13 cellular contexts compared by ENCODE assay signal in the genomic region with DNA sequence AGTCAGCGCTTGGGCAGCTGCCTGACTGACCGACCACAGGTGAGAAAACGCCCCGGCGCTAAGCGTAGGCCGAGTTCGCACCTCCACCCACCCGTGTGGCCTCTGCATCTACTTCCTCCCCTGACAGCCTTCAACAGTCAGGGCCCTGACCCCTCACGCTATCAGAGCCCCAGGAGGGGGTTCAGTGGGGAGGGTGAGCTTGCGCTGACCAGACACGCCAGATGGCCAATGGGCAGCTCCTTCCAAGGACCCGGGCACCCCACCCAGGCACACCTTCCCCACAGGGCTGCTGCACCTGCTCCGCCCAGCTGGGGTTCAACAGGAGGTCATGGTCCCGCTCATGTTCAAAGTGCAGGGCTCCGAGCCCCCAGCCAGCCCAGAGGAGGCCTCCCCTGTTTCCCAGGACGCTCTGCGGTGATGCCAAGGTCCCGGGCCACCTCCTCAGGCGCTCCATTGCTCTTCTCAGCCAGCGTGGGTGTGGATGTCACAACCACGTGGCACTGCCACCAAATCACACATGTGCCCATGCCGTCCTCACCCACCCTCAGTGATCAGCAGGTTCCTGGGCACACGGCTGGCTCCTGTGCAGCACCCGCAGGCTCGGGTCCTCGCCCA. TPM values are rescaled to one million over a fixed set of nuclear protein-coding genes. Genes with fewer than 3 reads are reported as not detected.
DNase-seq lines count a peak whose midpoint lies in the region; ATAC-seq and TF ChIP-seq lines count a peak whose summit lies in the region.
"Had no signal": no experiment of that assay in that cellular context is flagged by ENCODE, and none has a peak within 500 bp of the region (broad histone marks: within the 10 kb centered on the region; RNA-seq: fewer than 3 reads in every experiment).

No MANE protein-coding gene starts in this region.

- H3K4me3 Mint-ChIP-seq in Calu3 (ENCODE audit: low read depth, unreplicated experiment), result peak overlapping the region; percentile 52
- H3K4me3 Mint-ChIP-seq: activated naive CD8-positive, alpha-beta T cell treated with anti-CD3 and anti-CD28 coated beads for 36 hours; mesothelial cell of epicardium; T-helper 1 cell treated with Interleukin-12 subunit alpha and Interleukin-12 subunit beta and Interleukin-4 antibody, amounts not matched to agents 30 μg/mL and 1 μg/mL, for 36 hours had no signal

- CTCF ChIA-PET in Calu3 (lab: Charles Lee), result interaction anchor here (1.1 to 1.2 kb wide), 2 partner anchors 68 to 95 kb away, joined by 8 to 9 read pairs; no protein-coding TSS in a partner anchor

- no peak overlapping the region for H3K27ac Mint-ChIP-seq in Calu3 (ENCODE audit: unreplicated experiment)
- H3K27ac Mint-ChIP-seq: activated naive CD8-positive, alpha-beta T cell treated with anti-CD3 and anti-CD28 coated beads for 36 hours; mesothelial cell of epicardium; T-helper 1 cell treated with Interleukin-12 subunit alpha and Interleukin-12 subunit beta and Interleukin-4 antibody, amounts not matched to agents 30 μg/mL and 1 μg/mL, for 36 hours had no signal

- peak; percentile 20 for ATAC-seq in GM19023 (IDR thresholded peaks at IDR 0.05; ENCODE audit: unreplicated experiment)
- ATAC-seq in left colon, result peak; percentile 12
- ATAC-seq in HG02678 (IDR thresholded peaks at IDR 0.05; ENCODE audit: unreplicated experiment), result no peak

- no peak for DNase-seq in Calu3
- peak; percentile 29 for DNase-seq in HT-29 (ENCODE audit: low spot score)
- peak; percentile 49 to 51 for DNase-seq in left colon
- no peak for DNase-seq in COLO668 (lab: John Stamatoyannopoulos, UW; ENCODE audit: unreplicated experiment)
- DNase-seq in OCI-M2 (lab: John Stamatoyannopoulos, UW; ENCODE audit: unreplicated experiment), result no peak
- no peak for DNase-seq in COR-L47 (lab: John Stamatoyannopoulos, UW)
- DNase-seq: cortex of kidney had no signal

- H3K36me3 Mint-ChIP-seq in Calu3 (ENCODE audit: insufficient read depth, unreplicated experiment), result no peaks in the 10 kb centered on the region
- H3K36me3 Mint-ChIP-seq: activated naive CD8-positive, alpha-beta T cell treated with anti-CD3 and anti-CD28 coated beads for 36 hours; mesothelial cell of epicardium had no signal

- H3K27me3 Mint-ChIP-seq in Calu3 (ENCODE audit: unreplicated experiment), result no peaks in the 10 kb centered on the region
- H3K27me3 Mint-ChIP-seq: activated naive CD8-positive, alpha-beta T cell treated with anti-CD3 and anti-CD28 coated beads for 36 hours had no signal

- intact Hi-C loops in Calu3 (cut with micrococcal nuclease; ENCODE audit: unreplicated experiment) (no loop called here), left colon (cut with DNase I, micrococcal nuclease) (no loop called here)

- no peaks in the 10 kb centered on the region for H3K9me3 Mint-ChIP-seq in Calu3 (ENCODE audit: low read depth, unreplicated experiment)
- H3K9me3 Mint-ChIP-seq: activated naive CD8-positive, alpha-beta T cell treated with anti-CD3 and anti-CD28 coated beads for 36 hours; mesothelial cell of epicardium; T-helper 1 cell treated with Interleukin-12 subunit alpha and Interleukin-12 subunit beta and Interleukin-4 antibody, amounts not matched to agents 30 μg/mL and 1 μg/mL, for 36 hours had no signal

- no peak for TF ChIP-seq CTCF in Calu3 (IDR thresholded peaks at IDR 0.05; ENCODE audit: unreplicated experiment)

- BruUV-seq in Calu3 (replicated peaks; lab: Mats Ljungman, UMichigan), result no TSS peak

- peaks cover 36% of the 10 kb centered on the region for H3K4me1 Mint-ChIP-seq in Calu3 (ENCODE audit: low read depth, unreplicated experiment)

RNA-seq across cellular contexts. Expression of a gene that starts 48.7 kb away (rescaled TPM):
- total RNA-seq in Calu3 (2022), result 0.24 and 0.59 TPM in 2 replicates
- 2.4 and 3.2 TPM in 2 replicates for total RNA-seq in HT-29 (2014; rRNA removed; shearing (Covaris generic))
- 1 to 10 TPM; 3.7 to 5.1 TPM for total RNA-seq in left colon
- total RNA-seq: NCI-H460 had no signal

Comparison
In these comparisons a context has a peak if more than half of its experiments do, and no peak if none do; other contexts are left out.
1. DNase-seq: peak in HT-29 (single experiment) and left colon (2 of 2); none in Calu3 (single experiment), COLO668 (single experiment), OCI-M2 (single experiment) and COR-L47 (single experiment).